Comparison of ENCODE assay signal across 26 cellular contexts in genomic region chr1:168601051-168601450, GRCh38. TPM values are rescaled to one million over a fixed set of nuclear protein-coding genes. Genes with fewer than 3 reads are reported as not detected.
DNase-seq lines count a peak whose midpoint lies in the region; ATAC-seq, FAIRE-seq and TF ChIP-seq lines count a peak whose summit lies in the region.
"Had no signal": no experiment of that assay in that cellular context is flagged by ENCODE, and none has a peak within 500 bp of the region (broad histone marks: within the 10 kb centered on the region; RNA-seq: fewer than 3 reads in every experiment).

No MANE protein-coding gene starts in this region.

- no peaks in the 10 kb centered on the region for H3K4me1 Mint-ChIP-seq in WTC11
- H3K4me1 Mint-ChIP-seq: B cell; CD4-positive, CD25-positive, alpha-beta regulatory T cell had no signal

- CTCF ChIA-PET in WTC11 (lab: Charles Lee) = no interaction called here

- POLR2A ChIA-PET in WTC11 (lab: Charles Lee) = no interaction called here

- no peak overlapping the region for H2AFZ ChIP-seq in fibroblast of lung (ENCODE audit: low read length)
- H2AFZ ChIP-seq in keratinocyte (ENCODE audit: control insufficient read depth, low read length) = no peak overlapping the region

- no peaks in the 10 kb centered on the region for H3K79me2 ChIP-seq in fibroblast of lung (ENCODE audit: control insufficient read depth, insufficient read depth, low read length)
- H3K79me2 ChIP-seq in keratinocyte (ENCODE audit: control insufficient read depth, insufficient read depth, low read length) = no peaks in the 10 kb centered on the region

- H3K9me1 ChIP-seq in keratinocyte (ENCODE audit: control insufficient read depth, extremely low read depth, insufficient read depth, low read length) = no peaks in the 10 kb centered on the region

- H3K4me3 ChIP-seq in fibroblast of lung (replicated peaks in 1 of 4; ENCODE audit: control extremely low read depth in 1 of 4, insufficient read depth in 1 of 4, low read depth in 3 of 4, low read length in 4 of 4) (no peak overlapping the region), keratinocyte (ENCODE audit: control insufficient read depth in 2 of 3, extremely low read depth in 1 of 3, insufficient read depth in 2 of 3, low read depth in 1 of 3, low read length in 3 of 3) (no peak overlapping the region)
- H3K4me3 ChIP-seq: BLaER1, GM12878 had no signal

- TF ChIP-seq CTCF in D721Med (IDR thresholded peaks at IDR 0.05; ENCODE audit: insufficient read depth, missing control alignments) = no peak
- TF ChIP-seq CTCF in fibroblast of lung (conservative IDR thresholded peaks at IDR 0.05 in 1 of 2, IDR thresholded peaks at IDR 0.05 in 1 of 2; ENCODE audit: low read depth in 1 of 2, low read length in 2 of 2) = no peak
- no peak for TF ChIP-seq CTCF in keratinocyte (optimal IDR thresholded peaks at IDR 0.05 in 1 of 3, IDR thresholded peaks at IDR 0.05 in 1 of 3, conservative IDR thresholded peaks at IDR 0.05 in 1 of 3; ENCODE audit: extremely low read depth in 1 of 3, insufficient read depth in 2 of 3, low read length in 3 of 3)
- TF ChIP-seq CTCF in WTC11 (IDR thresholded peaks at IDR 0.05) = no peak

- no peaks in the 10 kb centered on the region for H3K9me3 Mint-ChIP-seq in WTC11
- H3K9me3 Mint-ChIP-seq: CD4-positive, CD25-positive, alpha-beta regulatory T cell; CD8-positive, alpha-beta T cell had no signal

- no peaks in the 10 kb centered on the region for H3K4me1 ChIP-seq in fibroblast of lung (ENCODE audit: control insufficient read depth, extremely low read depth, insufficient read depth, low read length)
- H3K4me1 ChIP-seq in keratinocyte (ENCODE audit: control insufficient read depth, extremely low read depth, insufficient read depth, low read length) = peaks cover 4% of the 10 kb centered on the region
- H3K4me1 ChIP-seq: BLaER1 had no signal

- no peaks in the 10 kb centered on the region for H3K36me3 ChIP-seq in fibroblast of lung (ENCODE audit: control insufficient read depth, insufficient read depth, low read length)
- H3K36me3 ChIP-seq in keratinocyte (ENCODE audit: control insufficient read depth in 2 of 2, extremely low read depth in 1 of 2, insufficient read depth in 2 of 2, low read length in 2 of 2) = no peaks in the 10 kb centered on the region
- H3K36me3 ChIP-seq: BLaER1 had no signal

- no peak overlapping the region for H3K27ac Mint-ChIP-seq in WTC11
- H3K27ac Mint-ChIP-seq: B cell; CD4-positive, CD25-positive, alpha-beta regulatory T cell; CD8-positive, alpha-beta T cell had no signal

- H3K27ac ChIP-seq in fibroblast of lung (ENCODE audit: insufficient read depth, low read length) (no peak overlapping the region), keratinocyte (ENCODE audit: control insufficient read depth, insufficient read depth, low read length) (no peak overlapping the region)
- H3K27ac ChIP-seq: 22Rv1, BLaER1, C4-2B had no signal

- H3K27me3 ChIP-seq in fibroblast of lung (ENCODE audit: control insufficient read depth, insufficient read depth, low read length) (no peaks in the 10 kb centered on the region), keratinocyte (ENCODE audit: control insufficient read depth, extremely low read depth, insufficient read depth, low read length) (no peaks in the 10 kb centered on the region)
- H3K27me3 ChIP-seq: BLaER1 had no signal

- H3K4me2 ChIP-seq in fibroblast of lung (ENCODE audit: extremely low read depth, insufficient read depth, low read length) (no peak overlapping the region), keratinocyte (ENCODE audit: control insufficient read depth, extremely low read depth, insufficient read depth, low read depth, low read length) (no peak overlapping the region)
- H3K4me2 ChIP-seq: BLaER1 had no signal

- H4K20me1 ChIP-seq in fibroblast of lung (ENCODE audit: control insufficient read depth, extremely low read depth, insufficient read depth, low read length) = no peaks in the 10 kb centered on the region
- no peaks in the 10 kb centered on the region for H4K20me1 ChIP-seq in keratinocyte (ENCODE audit: control insufficient read depth, extremely low read depth, insufficient read depth, low read length)
- H4K20me1 ChIP-seq: BLaER1 had no signal

- H3K9me3 ChIP-seq in fibroblast of lung (ENCODE audit: control insufficient read depth, insufficient read depth, low read depth, low read length) (no peaks in the 10 kb centered on the region), keratinocyte (ENCODE audit: control insufficient read depth, low read depth, low read length) (no peaks in the 10 kb centered on the region)
- H3K9me3 ChIP-seq: Caco-2 had no signal

- DNase-seq in D721Med (ENCODE audit: insufficient read length, low spot score) (no peak), fibroblast of lung (ENCODE audit: low read depth in 2 of 2) (peak; percentile 16 to 64), keratinocyte (ENCODE audit: low read depth, low spot score) (no peak), islet precursor cell (no peak), WTC11 (ENCODE audit: low spot score) (no peak)
- no peak for DNase-seq in stimulated activated CD8-positive, alpha-beta memory T cell treated with anti-CD3 and anti-CD28 coated beads, Interleukin-4, amount 100 ng/mL, for 48 hours
- DNase-seq: Caco-2; CD4-positive, CD25-positive, alpha-beta regulatory T cell; CD8-positive, alpha-beta T cell; DMS 273 treated with DMSO at 0.1 percent for 48 hours; DMS79; EL; GDM1; H7; HCEC 1CT had no signal

- H3K4me3 Mint-ChIP-seq in WTC11 = no peak overlapping the region
- H3K4me3 Mint-ChIP-seq: B cell; CD4-positive, CD25-positive, alpha-beta regulatory T cell; CD8-positive, alpha-beta T cell had no signal

- dilution Hi-C loops in keratinocyte (cut with MboI; ENCODE audit: extremely low pct_ligation_motif_present, low sequenced_read_pairs) = no loop called here

- H3K27me3 Mint-ChIP-seq in WTC11 (ENCODE audit: low read depth) = no peaks in the 10 kb centered on the region

- H3K36me3 Mint-ChIP-seq in WTC11 = no peaks in the 10 kb centered on the region
- H3K36me3 Mint-ChIP-seq: CD4-positive, CD25-positive, alpha-beta regulatory T cell; CD8-positive, alpha-beta T cell had no signal

- peak; percentile 35 for FAIRE-seq in D721Med (lab: Jason Lieb, UNC)
- FAIRE-seq in keratinocyte (lab: Jason Lieb, UNC) = peak; percentile 32
- FAIRE-seq: A204.1, GM12878, GM19239, H1 had no signal

- peak; percentile 38; the same call in 2 of the 3 replicates for ATAC-seq in SK-N-SH treated with all-trans-retinoic acid at 6 μM for 48 hours
- no peak for ATAC-seq in GM21390 (IDR thresholded peaks at IDR 0.05; ENCODE audit: unreplicated experiment)
- ATAC-seq in WTC11 = no peak
- ATAC-seq: CD8-positive, alpha-beta T cell; GM12878 had no signal

- H3K9ac ChIP-seq in fibroblast of lung (ENCODE audit: insufficient read depth, low read length) = no peak overlapping the region
- no peak overlapping the region for H3K9ac ChIP-seq in keratinocyte (ENCODE audit: control insufficient read depth, extremely low read depth, insufficient read depth, low read length)
- H3K9ac ChIP-seq: BLaER1 had no signal

TF ChIP-seq in SK-N-SH treated with all-trans-retinoic acid at 6 μM for 48 hours, 23 proteins besides CTCF, POLR2A, EP300 and RAD21 (continues in another document):
- 0 out of 2 replicates have a peak, but pooled peaks have one; percentile 5 for TF ChIP-seq RARB (CRISPR knock-in tag; IDR thresholded peaks at IDR 0.05)
- TF ChIP-seq OSR1 (CRISPR knock-in tag; IDR thresholded peaks at IDR 0.05) = 0 out of 2 replicates have a peak, but pooled peaks have one; percentile 49

TF ChIP-seq in WTC11, 78 proteins besides CTCF, POLR2A, EP300 and RAD21 (continues in another document):
- TF ChIP-seq TEAD1 (CRISPR knock-in tag; IDR thresholded peaks at IDR 0.05) (no peak), E2F1 (CRISPR knock-in tag; IDR thresholded peaks at IDR 0.05) (no peak)

RNA-seq across cellular contexts. Expression of gene XCL1, which starts 24.6 kb away (rescaled TPM):
- total RNA-seq in fibroblast of lung = not detected in 2 replicates
- polyA plus RNA-seq in fibroblast of lung = not detected in 2 replicates
- not detected in 2 replicates for polyA plus RNA-seq in fibroblast of lung (2012)
- 0.90 TPM in 1 of 2 replicates, not detected in the other for polyA minus RNA-seq in fibroblast of lung (ENCODE audit: low replicate concordance)
- polyA plus RNA-seq in keratinocyte = 0.18 to 0.33 TPM in 2 of 3 replicates, not detected in the other
- polyA plus RNA-seq in keratinocyte (2011; ENCODE audit: low read depth) = not detected
- not detected in 2 replicates for polyA plus RNA-seq in keratinocyte (2011; cell fraction: cytosol; rRNA removed)
- polyA plus RNA-seq in keratinocyte (2011; cell fraction: nucleus; rRNA removed) = not detected in 2 replicates
- polyA plus RNA-seq in keratinocyte (2012; ENCODE audit: low replicate concordance) = 0.16 TPM in 1 of 2 replicates, not detected in the other
- polyA minus RNA-seq in keratinocyte = not detected in 3 replicates
- polyA minus RNA-seq in keratinocyte (2011; cell fraction: cytosol; rRNA and poly(A)+ RNA removed) = not detected
- polyA minus RNA-seq in keratinocyte (2011; cell fraction: nucleus; rRNA and poly(A)+ RNA removed) = not detected in 2 replicates
- total RNA-seq in WTC11 (2021) = 0.53 to 1.1 TPM (median 0.73 TPM) in 3 replicates
- total RNA-seq: B cell; CD4-positive, CD25-positive, alpha-beta regulatory T cell had no signal
- polyA plus RNA-seq: AG04450; CD4-positive, CD25-positive, alpha-beta regulatory T cell had no signal

RNA-seq across cellular contexts. Expression of gene XCL2, which starts 57.3 kb away (rescaled TPM):
- total RNA-seq in fibroblast of lung (not detected in 2 replicates), WTC11 (2021) (not detected in 3 replicates)
- polyA plus RNA-seq in fibroblast of lung (not detected in 2 replicates), keratinocyte (not detected in 3 replicates)
- not detected in 2 replicates for polyA plus RNA-seq in fibroblast of lung (2012)
- polyA minus RNA-seq in fibroblast of lung (ENCODE audit: low replicate concordance) (not detected in 2 replicates), keratinocyte (not detected in 3 replicates)
- not detected for polyA plus RNA-seq in keratinocyte (2011; ENCODE audit: low read depth)
- not detected in 2 replicates for polyA plus RNA-seq in keratinocyte (2011; cell fraction: cytosol; rRNA removed)
- not detected in 2 replicates for polyA plus RNA-seq in keratinocyte (2011; cell fraction: nucleus; rRNA removed)
- not detected in 2 replicates for polyA plus RNA-seq in keratinocyte (2012; ENCODE audit: low replicate concordance)
- polyA minus RNA-seq in keratinocyte (2011; cell fraction: cytosol; rRNA and poly(A)+ RNA removed) = not detected
- polyA minus RNA-seq in keratinocyte (2011; cell fraction: nucleus; rRNA and poly(A)+ RNA removed) = not detected in 2 replicates
- total RNA-seq: B cell; Caco-2; CD4-positive, CD25-positive, alpha-beta regulatory T cell; H1; H7 had no signal
- polyA plus RNA-seq: AG04450, H1 had no signal

Comparison
In these comparisons a context has a peak if more than half of its experiments do, and no peak if none do; other contexts are left out.
1. DNase-seq: peak in fibroblast of lung (2 of 2); none in D721Med (single experiment), keratinocyte (single experiment), stimulated activated CD8-positive, alpha-beta memory T cell treated with anti-CD3 and anti-CD28 coated beads, Interleukin-4, amount 100 ng/mL, for 48 hours (single experiment), islet precursor cell (single experiment) and WTC11 (single experiment).